Comparison of ENCODE assay signal across 1 cellular context in genomic region chrX:150692837-150693781, GRCh38.
TF ChIP-seq lines count a peak whose summit lies in the region.

Gene MTMR1 (plus strand): TSS chrX:150693396. CDS start chrX:150693531, 135 bp downstream.

TF ChIP-seq in K562, 482 proteins besides CTCF, POLR2A, EP300 and RAD21 (continued from another document):
- TF ChIP-seq CTCFL (IDR thresholded peaks at IDR 0.05; ENCODE audit: borderline replicate concordance, insufficient read depth, low read depth, low read length, poor library complexity, severe bottlenecking) (peak; percentile 15), NCOA4 (IDR thresholded peaks at IDR 0.05; ENCODE audit: partially characterized antibody) (no peak), PHF8 (IDR thresholded peaks at IDR 0.05; ENCODE audit: borderline replicate concordance, low read length) (peak; percentile 71; the same call in 1 of the 2 replicates), RBFOX2 (IDR thresholded peaks at IDR 0.05; ENCODE audit: low read depth, low read length) (peak; percentile 63), RBBP5 (IDR thresholded peaks at IDR 0.05; ENCODE audit: borderline replicate concordance, insufficient read depth, low read length, poor library complexity, severe bottlenecking) (peak; percentile 29), HNRNPLL (IDR thresholded peaks at IDR 0.05; ENCODE audit: low read depth, low read length, poor library complexity, severe bottlenecking) (peak; percentile 64), VEZF1 (CRISPR knock-in tag; IDR thresholded peaks at IDR 0.05) (peak; percentile 92), RB1 (IDR thresholded peaks at IDR 0.05; ENCODE audit: low read depth) (0 out of 2 replicates have a peak, but pooled peaks have one; percentile 32), EGR1 (conservative IDR thresholded peaks at IDR 0.05) (peak; percentile 48; the same call in 1 of the 2 replicates), MEIS2 (IDR thresholded peaks at IDR 0.05; ENCODE audit: partially characterized antibody) (no peak), MGA (IDR thresholded peaks at IDR 0.05) (no peak), MAZ (CRISPR knock-in tag; conservative IDR thresholded peaks at IDR 0.05 in 1 of 2, IDR thresholded peaks at IDR 0.05 in 1 of 2) (peak in 1 of 2 experiments; percentile 21; a peak in 1 of 4 replicates), MAFF (IDR thresholded peaks at IDR 0.05; ENCODE audit: low read length) (no peak), E2F6 (IDR thresholded peaks at IDR 0.05; ENCODE audit: borderline replicate concordance in 1 of 2, extremely low read depth in 1 of 2, insufficient read depth in 1 of 2, insufficient read length in 1 of 2, low read depth in 1 of 2, low read length in 1 of 2, poor library complexity in 1 of 2, severe bottlenecking in 1 of 2) (peak in 1 of 2 experiments; percentile 40), USF2 (CRISPR knock-in tag; IDR thresholded peaks at IDR 0.05) (no peak), TBP (optimal IDR thresholded peaks at IDR 0.05; ENCODE audit: low read depth, low read length) (peak; percentile 33), TAF1 (IDR thresholded peaks at IDR 0.05; ENCODE audit: control insufficient read depth, extremely low read depth, insufficient read depth, low read length, severe bottlenecking) (peak; percentile 64)
